Comparison of ENCODE assay signal across 16 cellular contexts in genomic region chr2:99404800-99405669, GRCh38.
DNase-seq lines count a peak whose midpoint lies in the region; ATAC-seq, FAIRE-seq and TF ChIP-seq lines count a peak whose summit lies in the region.
"Had no signal": no experiment of that assay in that cellular context is flagged by ENCODE, and none has a peak within 500 bp of the region (broad histone marks: within the 10 kb centered on the region; RNA-seq: fewer than 3 reads in every experiment).

No MANE protein-coding gene starts in this region.

- no peak overlapping the region for H4K8ac ChIP-seq in neuronal stem cell (ENCODE audit: low read depth, low read length)

- H3K27ac ChIP-seq in body of pancreas (no peak overlapping the region), left ventricle myocardium inferior (replicated peaks) (peak overlapping the region; percentile 76), small intestine (ENCODE audit: low read depth in 1 of 2, low read length in 1 of 2) (no peak overlapping the region), neuronal stem cell (replicated peaks; ENCODE audit: low read length) (no peak overlapping the region)

- H3K27ac Mint-ChIP-seq in activated CD4-positive, alpha-beta memory T cell treated with anti-CD3 and anti-CD28 coated beads for 36 hours: peak overlapping the region; percentile 69
- no peak overlapping the region for H3K27ac Mint-ChIP-seq in activated CD4-positive, alpha-beta memory T cell treated with anti-CD3 and anti-CD28 coated beads, Interleukin-2, amount 10 ng/mL, durations not matched to agents 7 days and 5 days

- peaks cover 31% of the 10 kb centered on the region for H3K36me3 Mint-ChIP-seq in activated CD4-positive, alpha-beta memory T cell treated with anti-CD3 and anti-CD28 coated beads for 36 hours
- peaks cover 43% of the 10 kb centered on the region for H3K36me3 Mint-ChIP-seq in activated CD4-positive, alpha-beta memory T cell treated with anti-CD3 and anti-CD28 coated beads, Interleukin-2, amount 10 ng/mL, durations not matched to agents 7 days and 5 days (ENCODE audit: low read depth)

- H3K18ac ChIP-seq in neuronal stem cell (ENCODE audit: low read length): no peak overlapping the region

- peak; percentile 38 for ATAC-seq in body of pancreas
- ATAC-seq in HG03378 (IDR thresholded peaks at IDR 0.05; ENCODE audit: unreplicated experiment): no peak

- H3K79me1 ChIP-seq in neuronal stem cell (ENCODE audit: low read depth, low read length): no peaks in the 10 kb centered on the region

- CTCF ChIA-PET in activated CD4-positive, alpha-beta memory T cell treated with anti-CD3 and anti-CD28 coated beads for 36 hours (lab: Charles Lee): no interaction called here
- CTCF ChIA-PET in activated CD4-positive, alpha-beta memory T cell treated with anti-CD3 and anti-CD28 coated beads, Interleukin-2, amount 10 ng/mL, durations not matched to agents 7 days and 5 days (lab: Charles Lee): interaction anchor here (1.3 kb wide), 1 partner anchor 67 kb away, joined by 3 read pairs; the partner anchor contains the start of gene EIF5B

- H3K4me3 ChIP-seq in body of pancreas: no peak overlapping the region
- peak overlapping the region; percentile 58 for H3K4me3 ChIP-seq in left ventricle myocardium inferior
- H3K4me3 ChIP-seq in small intestine (ENCODE audit: low read depth in 1 of 2, low read length in 2 of 2): peak overlapping the region in 1 of 2 donors; percentile 22
- H3K4me3 ChIP-seq in neuronal stem cell (ENCODE audit: low read length in 2 of 2): no peak overlapping the region

- H3K14ac ChIP-seq in neuronal stem cell (ENCODE audit: low read length): no peak overlapping the region

- H3K4ac ChIP-seq in neuronal stem cell (ENCODE audit: low read length): no peak overlapping the region

- H2BK12ac ChIP-seq in neuronal stem cell (ENCODE audit: low read length): no peak overlapping the region

- H2BK5ac ChIP-seq in neuronal stem cell (ENCODE audit: low read length): no peak overlapping the region

- H3K9me3 Mint-ChIP-seq in activated CD4-positive, alpha-beta memory T cell treated with anti-CD3 and anti-CD28 coated beads for 36 hours: no peaks in the 10 kb centered on the region
- no peaks in the 10 kb centered on the region for H3K9me3 Mint-ChIP-seq in activated CD4-positive, alpha-beta memory T cell treated with anti-CD3 and anti-CD28 coated beads, Interleukin-2, amount 10 ng/mL, durations not matched to agents 7 days and 5 days

- no peak overlapping the region for H3K4me2 ChIP-seq in neuronal stem cell (ENCODE audit: insufficient read depth, low read length, poor library complexity, severe bottlenecking)

- no peak overlapping the region for H2BK15ac ChIP-seq in neuronal stem cell (ENCODE audit: low read length)

- H4K91ac ChIP-seq in neuronal stem cell (ENCODE audit: low read depth, low read length, poor library complexity): no peak overlapping the region

- 67 to 69% methylated on average over 5 of the region's 5 CpGs for WGBS in body of pancreas, 2 donors
- 40 to 73% (median 49%) methylated on average over 5 of the region's 5 CpGs for WGBS in small intestine, 3 donors
- WGBS in neuronal stem cell (ENCODE audit: extremely low coverage in 2 of 2, insufficient read length in 2 of 2, insufficient replicate concordance in 1 of 2), 2 donors: no CpG with 5 or more reads among the region's 5 CpGs

- H3K4me1 ChIP-seq in body of pancreas (peaks cover 10% of the 10 kb centered on the region), left ventricle myocardium inferior (peaks cover 33% of the 10 kb centered on the region), small intestine (ENCODE audit: control insufficient read depth in 2 of 2, insufficient read depth in 1 of 2, low read depth in 1 of 2, low read length in 1 of 2) (no peaks in the 10 kb centered on the region), neuronal stem cell (ENCODE audit: control insufficient read depth in 2 of 2, insufficient read depth in 1 of 2, low read depth in 1 of 2, low read length in 2 of 2) (peaks cover 0 to 3% of the 10 kb centered on the region in 2 donors)

- no peak overlapping the region for H3K23ac ChIP-seq in neuronal stem cell (ENCODE audit: low read depth, low read length, poor library complexity)

- TF ChIP-seq CTCF in body of pancreas (IDR thresholded peaks at IDR 0.05) (no peak), left ventricle myocardium inferior (IDR thresholded peaks at IDR 0.05; ENCODE audit: borderline replicate concordance) (no peak)

- no peak for FAIRE-seq in small intestine (lab: Jason Lieb, UNC)
- FAIRE-seq: islet of Langerhans, TTC549 had no signal

- H3K36me3 ChIP-seq in body of pancreas (replicated peaks in 1 of 2; ENCODE audit: insufficient read depth in 1 of 2, low read depth in 2 of 2) (peaks cover 0 to 14% of the 10 kb centered on the region in 2 donors), left ventricle myocardium inferior (peaks cover 96% of the 10 kb centered on the region), small intestine (ENCODE audit: control insufficient read depth in 2 of 2, insufficient read depth in 2 of 2, low read length in 2 of 2) (peaks cover 7 to 11% of the 10 kb centered on the region in 2 donors), neuronal stem cell (replicated peaks in 1 of 2; ENCODE audit: control insufficient read depth in 2 of 2, insufficient read depth in 2 of 2, low read length in 2 of 2) (peaks cover 28 to 100% of the 10 kb centered on the region in 2 donors)

- no peak overlapping the region for H2AK5ac ChIP-seq in neuronal stem cell (ENCODE audit: low read depth, low read length)

- no peak overlapping the region for H3K9ac ChIP-seq in neuronal stem cell (ENCODE audit: low read depth, low read length, poor library complexity)

- POLR2A ChIA-PET in activated CD4-positive, alpha-beta memory T cell treated with anti-CD3 and anti-CD28 coated beads for 36 hours (lab: Charles Lee): no interaction called here
- POLR2A ChIA-PET in activated CD4-positive, alpha-beta memory T cell treated with anti-CD3 and anti-CD28 coated beads, Interleukin-2, amount 10 ng/mL, durations not matched to agents 7 days and 5 days (lab: Charles Lee): no interaction called here

- no peak overlapping the region for H3K4me3 Mint-ChIP-seq in activated CD4-positive, alpha-beta memory T cell treated with anti-CD3 and anti-CD28 coated beads for 36 hours
- H3K4me3 Mint-ChIP-seq in activated CD4-positive, alpha-beta memory T cell treated with anti-CD3 and anti-CD28 coated beads, Interleukin-2, amount 10 ng/mL, durations not matched to agents 7 days and 5 days: no peak overlapping the region

- H2AFZ ChIP-seq in neuronal stem cell (ENCODE audit: low read length): no peak overlapping the region

- H3K4me1 Mint-ChIP-seq in activated CD4-positive, alpha-beta memory T cell treated with anti-CD3 and anti-CD28 coated beads for 36 hours (ENCODE audit: low read depth): peaks cover 10% of the 10 kb centered on the region
- H3K4me1 Mint-ChIP-seq in activated CD4-positive, alpha-beta memory T cell treated with anti-CD3 and anti-CD28 coated beads, Interleukin-2, amount 10 ng/mL, durations not matched to agents 7 days and 5 days: no peaks in the 10 kb centered on the region

- DNase-seq in activated CD4-positive, alpha-beta memory T cell treated with anti-CD3 and anti-CD28 coated beads for 36 hours: no peak
- no peak for DNase-seq in activated CD4-positive, alpha-beta memory T cell treated with anti-CD3 and anti-CD28 coated beads, Interleukin-2, amount 10 ng/mL, durations not matched to agents 7 days and 5 days
- DNase-seq in body of pancreas (no peak), left ventricle myocardium inferior (no peak), small intestine (peak; percentile 33), neuronal stem cell (ENCODE audit: low spot score) (no peak)
- DNase-seq in activated naive CD4-positive, alpha-beta T cell treated with Interleukin-2 at 50 U/mL for 16 hours: no peak
- DNase-seq: activated gamma-delta T cell; effector CD8-positive, alpha-beta T cell; EL; HCEC 1CT; NCI-H1048; NCI-H2227 treated with DMSO at 0.1 percent for 48 hours had no signal

- H3K9me3 ChIP-seq in body of pancreas (no peaks in the 10 kb centered on the region), left ventricle myocardium inferior (replicated peaks) (no peaks in the 10 kb centered on the region), small intestine (ENCODE audit: control insufficient read depth, low read depth) (no peaks in the 10 kb centered on the region), neuronal stem cell (replicated peaks in 1 of 2; ENCODE audit: control insufficient read depth in 2 of 2, insufficient read depth in 1 of 2, low read depth in 1 of 2, low read length in 2 of 2) (no peaks in the 10 kb centered on the region)

- intact Hi-C loops in activated CD4-positive, alpha-beta memory T cell treated with anti-CD3 and anti-CD28 coated beads for 36 hours (cut with micrococcal nuclease): no loop called here
- intact Hi-C loops in body of pancreas (cut with DNase I) (no loop called here), left ventricle myocardium inferior (cut with micrococcal nuclease) (no loop called here)

- H3K27me3 Mint-ChIP-seq in activated CD4-positive, alpha-beta memory T cell treated with anti-CD3 and anti-CD28 coated beads for 36 hours: no peaks in the 10 kb centered on the region
- no peaks in the 10 kb centered on the region for H3K27me3 Mint-ChIP-seq in activated CD4-positive, alpha-beta memory T cell treated with anti-CD3 and anti-CD28 coated beads, Interleukin-2, amount 10 ng/mL, durations not matched to agents 7 days and 5 days

- TF ChIP-seq POLR2A in body of pancreas (IDR thresholded peaks at IDR 0.05): no peak

- H3K27me3 ChIP-seq in body of pancreas (no peaks in the 10 kb centered on the region), left ventricle myocardium inferior (ENCODE audit: low read depth) (no peaks in the 10 kb centered on the region), small intestine (ENCODE audit: control insufficient read depth in 2 of 2, insufficient read depth in 2 of 2, low read length in 2 of 2) (no peaks in the 10 kb centered on the region), neuronal stem cell (ENCODE audit: control insufficient read depth in 3 of 3, insufficient read depth in 3 of 3, low read depth in 1 of 3, low read length in 3 of 3) (no peaks in the 10 kb centered on the region)

- no peak overlapping the region for H2BK120ac ChIP-seq in neuronal stem cell (ENCODE audit: low read depth, low read length)
